Comparison of ENCODE assay signal across 7 cellular contexts in genomic region chr22:22006596-22006990, GRCh38.
"Had no signal": no experiment of that assay in that cellular context is flagged by ENCODE, and none has a peak within 500 bp of the region (broad histone marks: within the 10 kb centered on the region; RNA-seq: fewer than 3 reads in every experiment).

No MANE protein-coding gene starts in this region.

- DNase-seq: IMR-90, KBM-7, KG1 had no signal

- H3K4me2 ChIP-seq: KMS-11 had no signal

- H3K27ac ChIP-seq: HL-60, KMS-11 had no signal

- FAIRE-seq: HepG2, HTR-8/SVneo had no signal

- ATAC-seq: HepG2 had no signal

- H3K9ac ChIP-seq: KMS-11 had no signal
